ENCODE assay signal across 19 cellular contexts in genomic region chr4:142030010-142030409, GRCh38.
A peak's percentile ranks its signal among the peaks of the same experiment; 100 is the strongest.
DNase-seq lines count a peak whose midpoint lies in the region; ATAC-seq, FAIRE-seq and TF ChIP-seq lines count a peak whose summit lies in the region.
"Had no signal": no experiment of that assay in that cellular context is flagged by ENCODE, and none has a peak within 500 bp of the region (broad histone marks: within the 10 kb centered on the region; RNA-seq: fewer than 3 reads in every experiment).

No MANE protein-coding gene starts in this region.

- H3K9me3 Mint-ChIP-seq in activated naive CD4-positive, alpha-beta T cell treated with anti-CD3 and anti-CD28 coated beads, Interleukin-2, amount 50 U/mL, for 24 hours, result no peaks in the 10 kb centered on the region
- H3K9me3 Mint-ChIP-seq in CD4-positive, CD25-positive, alpha-beta regulatory T cell, result no peaks in the 10 kb centered on the region
- H3K9me3 Mint-ChIP-seq in endothelial cell (ENCODE audit: unreplicated experiment), result no peaks in the 10 kb centered on the region
- H3K9me3 Mint-ChIP-seq: CD8-positive, alpha-beta memory T cell; H9 had no signal

- peaks cover 28% of the 10 kb centered on the region for H3K36me3 ChIP-seq in CD4-positive, CD25-positive, alpha-beta regulatory T cell (ENCODE audit: control insufficient read depth, insufficient read depth, low read length)

- WGBS in right cardiac atrium, result 37% methylated on average over 4 of the region's 4 CpGs

- H3K27me3 ChIP-seq in CD4-positive, CD25-positive, alpha-beta regulatory T cell (ENCODE audit: control insufficient read depth, insufficient read depth, low read length), result no peaks in the 10 kb centered on the region
- H3K27me3 ChIP-seq in right cardiac atrium (ENCODE audit: control insufficient read depth, insufficient read depth), result no peaks in the 10 kb centered on the region

- H3K36me3 Mint-ChIP-seq in activated naive CD4-positive, alpha-beta T cell treated with anti-CD3 and anti-CD28 coated beads, Interleukin-2, amount 50 U/mL, for 24 hours, result peaks cover 25% of the 10 kb centered on the region
- H3K36me3 Mint-ChIP-seq in CD4-positive, CD25-positive, alpha-beta regulatory T cell, result peaks cover 43% of the 10 kb centered on the region
- H3K36me3 Mint-ChIP-seq in endothelial cell (ENCODE audit: low read depth, unreplicated experiment), result no peaks in the 10 kb centered on the region

- peaks cover 9% of the 10 kb centered on the region for H3K4me1 Mint-ChIP-seq in activated naive CD4-positive, alpha-beta T cell treated with anti-CD3 and anti-CD28 coated beads, Interleukin-2, amount 50 U/mL, for 24 hours
- peaks cover 6 to 23% (median 16%) of the 10 kb centered on the region in 4 donors for H3K4me1 Mint-ChIP-seq in CD4-positive, CD25-positive, alpha-beta regulatory T cell
- peaks cover 6% of the 10 kb centered on the region for H3K4me1 Mint-ChIP-seq in endothelial cell (ENCODE audit: unreplicated experiment)

- H3K4me3 ChIP-seq in CD4-positive, CD25-positive, alpha-beta regulatory T cell (ENCODE audit: low read depth, low read length), result no peak overlapping the region
- H3K4me3 ChIP-seq in right cardiac atrium (ENCODE audit: low read length), result no peak overlapping the region
- H3K4me3 ChIP-seq: A549 had no signal

- H3K9me3 ChIP-seq in CD4-positive, CD25-positive, alpha-beta regulatory T cell (ENCODE audit: control insufficient read depth in 2 of 2, low read length in 2 of 2), result no peaks in the 10 kb centered on the region
- H3K9me3 ChIP-seq in right cardiac atrium (ENCODE audit: control insufficient read depth, low read length), result no peaks in the 10 kb centered on the region
- H3K9me3 ChIP-seq: A549 had no signal

- H3K27ac ChIP-seq in CD4-positive, CD25-positive, alpha-beta regulatory T cell (ENCODE audit: insufficient read depth, low read length, poor library complexity, severe bottlenecking), result peak overlapping the region; percentile 17
- no peak overlapping the region for H3K27ac ChIP-seq in right cardiac atrium (ENCODE audit: low read length)
- H3K27ac ChIP-seq: 22Rv1, A549, C4-2B had no signal

- no peaks in the 10 kb centered on the region for H3K4me1 ChIP-seq in CD4-positive, CD25-positive, alpha-beta regulatory T cell (ENCODE audit: control insufficient read depth, insufficient read depth, low read length, poor library complexity, severe bottlenecking)
- no peaks in the 10 kb centered on the region for H3K4me1 ChIP-seq in right cardiac atrium (ENCODE audit: control insufficient read depth, insufficient read depth, low read length)
- H3K4me1 ChIP-seq: A549 had no signal

- ATAC-seq in CD4-positive, CD25-positive, alpha-beta regulatory T cell (ENCODE audit: low read depth in 2 of 2), result no peak
- peak; percentile 68 for ATAC-seq in right cardiac atrium
- ATAC-seq: A549 had no signal

- peak; percentile 53 for FAIRE-seq in endometrium (lab: Jason Lieb, UNC)
- FAIRE-seq: A549, H1 had no signal

- no peak for DNase-seq in activated naive CD4-positive, alpha-beta T cell treated with anti-CD3 and anti-CD28 coated beads, Interleukin-2, amount 50 U/mL, for 16 hours
- no peak for DNase-seq in CD4-positive, CD25-positive, alpha-beta regulatory T cell
- DNase-seq in right cardiac atrium (no peak), DMS79 treated with DMSO at 0.1 percent for 48 hours (lab: John Stamatoyannopoulos, UW) (no peak), DMS53 treated with DMSO at 0.1 percent for 48 hours (lab: John Stamatoyannopoulos, UW; ENCODE audit: unreplicated experiment) (no peak), endothelial cell (ENCODE audit: low spot score) (no peak)
- DNase-seq: AML-193; CD8-positive, alpha-beta memory T cell; COR-L47; DMS 273 treated with DMSO at 0.1 percent for 48 hours; DMS53; GF-D8; H9 had no signal

- H3K27me3 Mint-ChIP-seq in activated naive CD4-positive, alpha-beta T cell treated with anti-CD3 and anti-CD28 coated beads, Interleukin-2, amount 50 U/mL, for 24 hours, result no peaks in the 10 kb centered on the region
- H3K27me3 Mint-ChIP-seq in CD4-positive, CD25-positive, alpha-beta regulatory T cell, result no peaks in the 10 kb centered on the region
- H3K27me3 Mint-ChIP-seq in endothelial cell (ENCODE audit: unreplicated experiment), result peaks cover 6% of the 10 kb centered on the region
- H3K27me3 Mint-ChIP-seq: CD8-positive, alpha-beta memory T cell had no signal

- intact Hi-C loops in right cardiac atrium (cut with DNase I), result no loop called here

- no peak for TF ChIP-seq CTCF in endothelial cell (IDR thresholded peaks at IDR 0.05; ENCODE audit: unreplicated experiment)

- H3K4me3 Mint-ChIP-seq in activated naive CD4-positive, alpha-beta T cell treated with anti-CD3 and anti-CD28 coated beads, Interleukin-2, amount 50 U/mL, for 24 hours, result no peak overlapping the region
- H3K4me3 Mint-ChIP-seq in CD4-positive, CD25-positive, alpha-beta regulatory T cell, result no peak overlapping the region
- H3K4me3 Mint-ChIP-seq in endothelial cell (ENCODE audit: unreplicated experiment), result no peak overlapping the region
- H3K4me3 Mint-ChIP-seq: CD8-positive, alpha-beta memory T cell; H9 had no signal

- H3K27ac Mint-ChIP-seq in activated naive CD4-positive, alpha-beta T cell treated with anti-CD3 and anti-CD28 coated beads, Interleukin-2, amount 50 U/mL, for 24 hours, result peak overlapping the region; percentile 74
- peak overlapping the region in 2 of 3 donors; percentile 6 to 14 for H3K27ac Mint-ChIP-seq in CD4-positive, CD25-positive, alpha-beta regulatory T cell
- H3K27ac Mint-ChIP-seq in endothelial cell (ENCODE audit: unreplicated experiment), result no peak overlapping the region
- H3K27ac Mint-ChIP-seq: H9 had no signal

Comparison
In these comparisons a context has a peak if more than half of its experiments do, and no peak if none do; other contexts are left out.
1. ATAC-seq: peak in right cardiac atrium (2 of 2); none in CD4-positive, CD25-positive, alpha-beta regulatory T cell (0 of 2).